1 cellular context compared by ENCODE assay signal in the genomic region with DNA sequence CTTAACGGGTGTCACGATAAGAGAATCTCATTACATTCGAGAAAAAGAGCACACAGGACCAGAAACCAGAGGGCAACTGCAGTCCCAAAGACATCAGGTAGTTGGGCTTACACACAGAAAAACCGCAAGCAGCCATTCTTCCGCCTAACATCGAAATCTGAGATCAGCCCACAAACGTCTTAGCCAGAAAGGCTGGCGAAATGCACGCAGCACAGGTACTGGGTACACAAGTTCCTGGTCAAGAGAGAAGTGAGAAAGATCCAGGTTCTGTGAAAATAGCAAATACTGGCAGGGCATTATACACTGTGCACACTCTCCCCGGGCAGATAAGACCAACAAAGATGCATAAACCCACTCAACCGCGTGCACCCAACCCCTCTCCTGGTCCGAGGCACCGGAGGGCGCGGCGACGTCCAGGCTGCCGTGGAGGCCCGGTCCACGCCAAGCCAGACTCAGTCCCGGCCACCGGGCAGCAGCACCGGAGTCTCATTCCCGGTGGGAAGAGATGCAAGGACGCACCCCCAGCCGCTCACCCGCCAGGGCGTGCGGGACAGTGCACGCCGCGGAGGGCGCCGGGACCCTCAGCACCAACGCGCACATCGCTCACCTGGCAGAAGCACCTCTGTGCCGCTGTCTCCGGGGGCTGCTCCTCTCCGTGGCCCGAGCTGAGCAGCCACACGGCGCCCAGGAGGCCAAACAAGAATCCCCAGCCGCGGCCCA.
TF ChIP-seq lines count a peak whose summit lies in the region.

No MANE protein-coding gene starts in this region.

TF ChIP-seq in HepG2, 621 proteins besides CTCF, POLR2A, EP300 and RAD21 (continued from another document and continues in another):
- 0 out of 2 replicates have a peak, but pooled peaks have one; percentile 15 for TF ChIP-seq ZNF318 (CRISPR knock-in tag; IDR thresholded peaks at IDR 0.05)
- TF ChIP-seq MAZ (IDR thresholded peaks at IDR 0.05; ENCODE audit: borderline replicate concordance, low read depth, low read length): no peak
- TF ChIP-seq MAZ (CRISPR knock-in tag; IDR thresholded peaks at IDR 0.05; ENCODE audit: low read depth): peak; percentile 75
- TF ChIP-seq ZNF747 (CRISPR knock-in tag; IDR thresholded peaks at IDR 0.05; ENCODE audit: borderline replicate concordance): peak; percentile 19; the same call in 1 of the 2 replicates
- TF ChIP-seq ZNF292 (CRISPR knock-in tag; IDR thresholded peaks at IDR 0.05; ENCODE audit: borderline replicate concordance, low read depth): peak; percentile 68; the same call in 1 of the 2 replicates
- TF ChIP-seq NONO (IDR thresholded peaks at IDR 0.05): no peak
- TF ChIP-seq NONO (CRISPR knock-in tag; conservative IDR thresholded peaks at IDR 0.05): peak; percentile 47; the same call in 1 of the 2 replicates
- 0 out of 2 replicates have a peak, but pooled peaks have one; percentile 90 for TF ChIP-seq FOXO4 (CRISPR knock-in tag; conservative IDR thresholded peaks at IDR 0.05)
- no peak for TF ChIP-seq PHF21A (CRISPR knock-in tag; IDR thresholded peaks at IDR 0.05)
- TF ChIP-seq HIVEP1 (CRISPR knock-in tag; IDR thresholded peaks at IDR 0.05): 0 out of 2 replicates have a peak, but pooled peaks have one; percentile 54
- 0 out of 2 replicates have a peak, but pooled peaks have one; percentile 74 for TF ChIP-seq ARNT2 (CRISPR knock-in tag; IDR thresholded peaks at IDR 0.05; ENCODE audit: low read depth)
- TF ChIP-seq, protein P1, sequence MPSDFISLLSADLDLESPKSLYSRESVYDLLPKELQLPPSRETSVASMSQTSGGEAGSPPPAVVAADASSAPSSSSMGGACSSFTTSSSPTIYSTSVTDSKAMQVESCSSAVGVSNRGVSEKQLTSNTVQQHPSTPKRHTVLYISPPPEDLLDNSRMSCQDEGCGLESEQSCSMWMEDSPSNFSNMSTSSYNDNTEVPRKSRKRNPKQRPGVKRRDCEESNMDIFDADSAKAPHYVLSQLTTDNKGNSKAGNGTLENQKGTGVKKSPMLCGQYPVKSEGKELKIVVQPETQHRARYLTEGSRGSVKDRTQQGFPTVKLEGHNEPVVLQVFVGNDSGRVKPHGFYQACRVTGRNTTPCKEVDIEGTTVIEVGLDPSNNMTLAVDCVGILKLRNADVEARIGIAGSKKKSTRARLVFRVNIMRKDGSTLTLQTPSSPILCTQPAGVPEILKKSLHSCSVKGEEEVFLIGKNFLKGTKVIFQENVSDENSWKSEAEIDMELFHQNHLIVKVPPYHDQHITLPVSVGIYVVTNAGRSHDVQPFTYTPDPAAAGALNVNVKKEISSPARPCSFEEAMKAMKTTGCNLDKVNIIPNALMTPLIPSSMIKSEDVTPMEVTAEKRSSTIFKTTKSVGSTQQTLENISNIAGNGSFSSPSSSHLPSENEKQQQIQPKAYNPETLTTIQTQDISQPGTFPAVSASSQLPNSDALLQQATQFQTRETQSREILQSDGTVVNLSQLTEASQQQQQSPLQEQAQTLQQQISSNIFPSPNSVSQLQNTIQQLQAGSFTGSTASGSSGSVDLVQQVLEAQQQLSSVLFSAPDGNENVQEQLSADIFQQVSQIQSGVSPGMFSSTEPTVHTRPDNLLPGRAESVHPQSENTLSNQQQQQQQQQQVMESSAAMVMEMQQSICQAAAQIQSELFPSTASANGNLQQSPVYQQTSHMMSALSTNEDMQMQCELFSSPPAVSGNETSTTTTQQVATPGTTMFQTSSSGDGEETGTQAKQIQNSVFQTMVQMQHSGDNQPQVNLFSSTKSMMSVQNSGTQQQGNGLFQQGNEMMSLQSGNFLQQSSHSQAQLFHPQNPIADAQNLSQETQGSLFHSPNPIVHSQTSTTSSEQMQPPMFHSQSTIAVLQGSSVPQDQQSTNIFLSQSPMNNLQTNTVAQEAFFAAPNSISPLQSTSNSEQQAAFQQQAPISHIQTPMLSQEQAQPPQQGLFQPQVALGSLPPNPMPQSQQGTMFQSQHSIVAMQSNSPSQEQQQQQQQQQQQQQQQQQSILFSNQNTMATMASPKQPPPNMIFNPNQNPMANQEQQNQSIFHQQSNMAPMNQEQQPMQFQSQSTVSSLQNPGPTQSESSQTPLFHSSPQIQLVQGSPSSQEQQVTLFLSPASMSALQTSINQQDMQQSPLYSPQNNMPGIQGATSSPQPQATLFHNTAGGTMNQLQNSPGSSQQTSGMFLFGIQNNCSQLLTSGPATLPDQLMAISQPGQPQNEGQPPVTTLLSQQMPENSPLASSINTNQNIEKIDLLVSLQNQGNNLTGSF (CRISPR knock-in tag; IDR thresholded peaks at IDR 0.05): 0 out of 2 replicates have a peak, but pooled peaks have one; percentile 59
- TF ChIP-seq ZNF883 (CRISPR knock-in tag; IDR thresholded peaks at IDR 0.05; ENCODE audit: not compliant biosample characterization): peak; percentile 79
- peak; percentile 51; the same call in 1 of the 2 replicates for TF ChIP-seq HDAC2 (CRISPR knock-in tag; IDR thresholded peaks at IDR 0.05)
- TF ChIP-seq SMAD1 (CRISPR knock-in tag; IDR thresholded peaks at IDR 0.05; ENCODE audit: borderline replicate concordance, low read depth): no peak; the same call in 1 of the 2 replicates
- 0 out of 2 replicates have a peak, but pooled peaks have one; percentile 46 for TF ChIP-seq ZNF772 (CRISPR knock-in tag; IDR thresholded peaks at IDR 0.05)
- peak; percentile 34; the same call in 1 of the 2 replicates for TF ChIP-seq ZMYM3 (CRISPR knock-in tag; IDR thresholded peaks at IDR 0.05)
- TF ChIP-seq RBM39 (IDR thresholded peaks at IDR 0.05; ENCODE audit: low read depth, low read length, poor library complexity, severe bottlenecking): no peak
- TF ChIP-seq, protein P2, sequence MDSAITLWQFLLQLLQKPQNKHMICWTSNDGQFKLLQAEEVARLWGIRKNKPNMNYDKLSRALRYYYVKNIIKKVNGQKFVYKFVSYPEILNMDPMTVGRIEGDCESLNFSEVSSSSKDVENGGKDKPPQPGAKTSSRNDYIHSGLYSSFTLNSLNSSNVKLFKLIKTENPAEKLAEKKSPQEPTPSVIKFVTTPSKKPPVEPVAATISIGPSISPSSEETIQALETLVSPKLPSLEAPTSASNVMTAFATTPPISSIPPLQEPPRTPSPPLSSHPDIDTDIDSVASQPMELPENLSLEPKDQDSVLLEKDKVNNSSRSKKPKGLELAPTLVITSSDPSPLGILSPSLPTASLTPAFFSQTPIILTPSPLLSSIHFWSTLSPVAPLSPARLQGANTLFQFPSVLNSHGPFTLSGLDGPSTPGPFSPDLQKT (CRISPR knock-in tag; IDR thresholded peaks at IDR 0.05; ENCODE audit: borderline replicate concordance): 0 out of 2 replicates have a peak, but pooled peaks have one; percentile 15
- no peak for TF ChIP-seq JUND (CRISPR knock-in tag; IDR thresholded peaks at IDR 0.05)
- TF ChIP-seq THAP9 (CRISPR knock-in tag; IDR thresholded peaks at IDR 0.05; ENCODE audit: borderline replicate concordance): 0 out of 2 replicates have a peak, but pooled peaks have one; percentile 63
- peak; percentile 44; the same call in 1 of the 2 replicates for TF ChIP-seq ZNF777 (CRISPR knock-in tag; IDR thresholded peaks at IDR 0.05)
- 0 out of 2 replicates have a peak, but pooled peaks have one; percentile 13 for TF ChIP-seq ZBTB38 (CRISPR knock-in tag; IDR thresholded peaks at IDR 0.05)
- TF ChIP-seq YY1 (IDR thresholded peaks at IDR 0.05; ENCODE audit: insufficient read depth, insufficient replicate concordance, low read depth, low read length): no peak
- peak; percentile 57; the same call in 1 of the 2 replicates for TF ChIP-seq ZNF788 (CRISPR knock-in tag; IDR thresholded peaks at IDR 0.05; ENCODE audit: borderline replicate concordance)
- peak; percentile 30 for TF ChIP-seq SALL1 (CRISPR knock-in tag; IDR thresholded peaks at IDR 0.05)
- peak; percentile 94 for TF ChIP-seq ASH2L (IDR thresholded peaks at IDR 0.05; ENCODE audit: insufficient read length, low read depth, low read length)
